ENCODE assay signal across 9 cellular contexts in the genomic region with DNA sequence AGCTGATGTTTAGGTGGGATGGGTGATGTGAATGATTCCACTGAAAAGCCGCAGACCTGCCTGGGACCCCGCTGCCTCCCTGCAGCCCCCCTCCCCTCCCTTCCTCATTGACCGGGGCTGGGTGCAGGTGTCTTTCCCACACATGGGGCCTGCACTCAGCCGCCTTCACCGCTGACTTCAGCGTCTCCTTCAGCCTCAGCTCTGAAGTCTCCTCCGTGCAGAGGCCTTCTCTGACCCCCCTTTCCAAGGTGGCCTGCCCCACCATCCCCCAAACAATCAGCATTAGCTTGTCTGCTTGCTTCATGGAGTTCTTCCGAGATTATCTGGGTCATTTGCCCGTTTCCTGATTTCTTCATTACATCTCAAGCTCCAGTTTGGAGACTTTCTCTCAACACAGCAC.
"Had no signal": no experiment of that assay in that cellular context is flagged by ENCODE, and none has a peak within 500 bp of the region (broad histone marks: within the 10 kb centered on the region; RNA-seq: fewer than 3 reads in every experiment).

No MANE protein-coding gene starts in this region.

- H3K36me3 Mint-ChIP-seq: IgD-negative memory B cell had no signal

- H2AFZ ChIP-seq: GM23248 had no signal

- H3K27ac Mint-ChIP-seq: HFFc6, IgD-negative memory B cell had no signal

- H3K9me3 ChIP-seq: HAP-1 had no signal

- H3K4me1 ChIP-seq: HAP-1 had no signal

- H3K27ac ChIP-seq: GM23248, HL-60 had no signal

- FAIRE-seq: HepG2 had no signal

- H3K4me3 Mint-ChIP-seq: HFFc6, IgD-negative memory B cell had no signal

- H3K9ac ChIP-seq: GM23248 had no signal

- ATAC-seq: HCT116, HepG2 had no signal

- H3K36me3 ChIP-seq: HAP-1 had no signal

- H3K4me1 Mint-ChIP-seq: IgD-negative memory B cell had no signal

- H3K4me3 ChIP-seq: GM23248, HAP-1 had no signal

- DNase-seq: GM23248, GOT3, H7, HFFc6 had no signal
